ENCODE assay signal across 1 cellular context in genomic region chr1:151944859-151945575, GRCh38.
TF ChIP-seq lines count a peak whose summit lies in the region.

No MANE protein-coding gene starts in this region.

TF ChIP-seq in WTC11, 78 proteins besides CTCF, POLR2A, EP300 and RAD21 (continued from another document):
- TF ChIP-seq GTF2I (CRISPR knock-in tag; conservative IDR thresholded peaks at IDR 0.05) (no peak), ZNF232 (CRISPR knock-in tag; IDR thresholded peaks at IDR 0.05) (no peak), PRRX2 (CRISPR knock-in tag; IDR thresholded peaks at IDR 0.05) (no peak), E2F1 (CRISPR knock-in tag; IDR thresholded peaks at IDR 0.05) (no peak), NR2C2 (CRISPR knock-in tag; IDR thresholded peaks at IDR 0.05) (no peak), JUN (CRISPR knock-in tag; IDR thresholded peaks at IDR 0.05) (no peak), ZNF416 (CRISPR knock-in tag; IDR thresholded peaks at IDR 0.05) (no peak), SMAD4 (CRISPR knock-in tag; IDR thresholded peaks at IDR 0.05) (no peak), HMGXB4 (CRISPR knock-in tag; IDR thresholded peaks at IDR 0.05) (no peak), CBFB (CRISPR knock-in tag; IDR thresholded peaks at IDR 0.05; ENCODE audit: low read depth) (no peak), HMGA2 (CRISPR knock-in tag; IDR thresholded peaks at IDR 0.05) (no peak)
